Comparison of ENCODE assay signal across 12 cellular contexts in genomic region chr1:229199261-229199850, GRCh38.
DNase-seq lines count a peak whose midpoint lies in the region; ATAC-seq and TF ChIP-seq lines count a peak whose summit lies in the region.
"Had no signal": no experiment of that assay in that cellular context is flagged by ENCODE, and none has a peak within 500 bp of the region (broad histone marks: within the 10 kb centered on the region; RNA-seq: fewer than 3 reads in every experiment).

No MANE protein-coding gene starts in this region.

- intact Hi-C loops in activated CD4-positive, alpha-beta T cell treated with anti-CD3 and anti-CD28 coated beads, Interleukin-2, amount 10 ng/mL, durations not matched to agents 24 days and 14 days (cut with micrococcal nuclease), result no loop called here

- H3K27me3 Mint-ChIP-seq in activated CD4-positive, alpha-beta T cell treated with anti-CD3 and anti-CD28 coated beads, Interleukin-2, amount 10 ng/mL, durations not matched to agents 24 days and 14 days, result peaks cover 10% of the 10 kb centered on the region
- H3K27me3 Mint-ChIP-seq: activated naive CD8-positive, alpha-beta T cell treated with anti-CD3 and anti-CD28 coated beads for 36 hours had no signal

- H3K27me3 ChIP-seq in Karpas-422 (ENCODE audit: low read length), result no peaks in the 10 kb centered on the region
- H3K27me3 ChIP-seq: upper lobe of left lung had no signal

- H3K79me2 ChIP-seq in Karpas-422 (ENCODE audit: low read length), result no peaks in the 10 kb centered on the region

- H3K4me3 ChIP-seq in Karpas-422 (ENCODE audit: low read length), result no peak overlapping the region
- H3K4me3 ChIP-seq: upper lobe of left lung had no signal

- no peak for ATAC-seq in stimulated activated effector memory CD8-positive, alpha-beta T cell treated with anti-CD3 and anti-CD28 coated beads, Interleukin-12 subunit alpha, Interleukin-12 subunit beta, amount 100 ng/mL, for 72 hours
- ATAC-seq in HG02938 (IDR thresholded peaks at IDR 0.05; ENCODE audit: unreplicated experiment), result no peak

- TF ChIP-seq CTCF in GM20000 (IDR thresholded peaks at IDR 0.05; ENCODE audit: extremely low read depth, missing control alignments), result no peak

- no peaks in the 10 kb centered on the region for H3K36me3 Mint-ChIP-seq in activated CD4-positive, alpha-beta T cell treated with anti-CD3 and anti-CD28 coated beads, Interleukin-2, amount 10 ng/mL, durations not matched to agents 24 days and 14 days (ENCODE audit: low read depth)
- H3K36me3 Mint-ChIP-seq in stimulated activated effector memory CD8-positive, alpha-beta T cell treated with anti-CD3 and anti-CD28 coated beads, Interleukin-12 subunit alpha, Interleukin-12 subunit beta, amount 100 ng/mL, for 72 hours, result no peaks in the 10 kb centered on the region
- H3K36me3 Mint-ChIP-seq: activated naive CD8-positive, alpha-beta T cell treated with anti-CD3 and anti-CD28 coated beads for 36 hours had no signal

- peaks cover 5% of the 10 kb centered on the region; the same call in 1 of the 2 replicates for H3K4me1 ChIP-seq in Karpas-422 (ENCODE audit: low read length)

- H3K4me3 Mint-ChIP-seq in activated CD4-positive, alpha-beta T cell treated with anti-CD3 and anti-CD28 coated beads, Interleukin-2, amount 10 ng/mL, durations not matched to agents 24 days and 14 days, result peak overlapping the region; percentile 47
- H3K4me3 Mint-ChIP-seq in stimulated activated effector memory CD8-positive, alpha-beta T cell treated with anti-CD3 and anti-CD28 coated beads, Interleukin-12 subunit alpha, Interleukin-12 subunit beta, amount 100 ng/mL, for 72 hours, result peak overlapping the region; percentile 48
- H3K4me3 Mint-ChIP-seq: activated naive CD8-positive, alpha-beta T cell treated with anti-CD3 and anti-CD28 coated beads for 36 hours had no signal

- no peaks in the 10 kb centered on the region for H3K9me2 ChIP-seq in Karpas-422 (replicated peaks; ENCODE audit: insufficient read depth, low read length)

- no peak overlapping the region for H2AFZ ChIP-seq in Karpas-422 (ENCODE audit: low read length)

- H4K20me1 ChIP-seq in Karpas-422 (ENCODE audit: insufficient read depth, low read depth, low read length), result no peaks in the 10 kb centered on the region

- H3K9ac ChIP-seq in Karpas-422 (ENCODE audit: low read length), result no peak overlapping the region

- no peaks in the 10 kb centered on the region for H3K9me3 Mint-ChIP-seq in activated CD4-positive, alpha-beta T cell treated with anti-CD3 and anti-CD28 coated beads, Interleukin-2, amount 10 ng/mL, durations not matched to agents 24 days and 14 days
- H3K9me3 Mint-ChIP-seq in stimulated activated effector memory CD8-positive, alpha-beta T cell treated with anti-CD3 and anti-CD28 coated beads, Interleukin-12 subunit alpha, Interleukin-12 subunit beta, amount 100 ng/mL, for 72 hours, result no peaks in the 10 kb centered on the region
- H3K9me3 Mint-ChIP-seq: activated naive CD8-positive, alpha-beta T cell treated with anti-CD3 and anti-CD28 coated beads for 36 hours had no signal

- H3K9me3 ChIP-seq in Karpas-422 (ENCODE audit: low read length), result no peaks in the 10 kb centered on the region
- H3K9me3 ChIP-seq: upper lobe of left lung had no signal

- no peaks in the 10 kb centered on the region for H3K36me3 ChIP-seq in Karpas-422 (ENCODE audit: insufficient read depth, low read length)
- H3K36me3 ChIP-seq: upper lobe of left lung had no signal

- H3K4me1 Mint-ChIP-seq in activated CD4-positive, alpha-beta T cell treated with anti-CD3 and anti-CD28 coated beads, Interleukin-2, amount 10 ng/mL, durations not matched to agents 24 days and 14 days, result peaks cover 15% of the 10 kb centered on the region
- peaks cover 26% of the 10 kb centered on the region for H3K4me1 Mint-ChIP-seq in stimulated activated effector memory CD8-positive, alpha-beta T cell treated with anti-CD3 and anti-CD28 coated beads, Interleukin-12 subunit alpha, Interleukin-12 subunit beta, amount 100 ng/mL, for 72 hours

- H3K27ac ChIP-seq in Karpas-422 (ENCODE audit: low read length), result no peak overlapping the region

- no peak for DNase-seq in activated CD4-positive, alpha-beta T cell treated with anti-CD3 and anti-CD28 coated beads, Interleukin-2, amount 10 ng/mL, durations not matched to agents 24 days and 14 days
- no peak for DNase-seq in activated CD4-positive, alpha-beta T cell treated with anti-CD3 and anti-CD28 coated beads, Interleukin-2, amount 50 U/mL, for 48 hours
- DNase-seq in NCI-H2029 (lab: John Stamatoyannopoulos, UW) (peak; percentile 45), islet precursor cell (peak; percentile 76), GM20000 (ENCODE audit: low spot score) (no peak), Karpas-422 (no peak)
- no peak for DNase-seq in stimulated activated effector memory CD8-positive, alpha-beta T cell treated with anti-CD3 and anti-CD28 coated beads, Interleukin-12 subunit alpha, Interleukin-12 subunit beta, amount 100 ng/mL, for 72 hours (ENCODE audit: low spot score in 2 of 2)
- DNase-seq: activated naive CD8-positive, alpha-beta T cell treated with anti-CD3 and anti-CD28 coated beads for 36 hours; NCI-H187 treated with DMSO at 0.1 percent for 48 hours; T-helper 9 cell had no signal

- H3K4me2 ChIP-seq in Karpas-422 (ENCODE audit: low read depth, low read length, poor library complexity, severe bottlenecking), result no peak overlapping the region

- H3K27ac Mint-ChIP-seq in activated CD4-positive, alpha-beta T cell treated with anti-CD3 and anti-CD28 coated beads, Interleukin-2, amount 10 ng/mL, durations not matched to agents 24 days and 14 days, result no peak overlapping the region
- peak overlapping the region; percentile 2 for H3K27ac Mint-ChIP-seq in stimulated activated effector memory CD8-positive, alpha-beta T cell treated with anti-CD3 and anti-CD28 coated beads, Interleukin-12 subunit alpha, Interleukin-12 subunit beta, amount 100 ng/mL, for 72 hours
- H3K27ac Mint-ChIP-seq: activated naive CD8-positive, alpha-beta T cell treated with anti-CD3 and anti-CD28 coated beads for 36 hours had no signal

Comparison
In these comparisons a context has a peak if more than half of its experiments do, and no peak if none do; other contexts are left out.
1. DNase-seq: peak in NCI-H2029 (single experiment) and islet precursor cell (single experiment); none in activated CD4-positive, alpha-beta T cell treated with anti-CD3 and anti-CD28 coated beads, Interleukin-2, amount 10 ng/mL, durations not matched to agents 24 days and 14 days (single experiment), activated CD4-positive, alpha-beta T cell treated with anti-CD3 and anti-CD28 coated beads, Interleukin-2, amount 50 U/mL, for 48 hours (0 of 2), stimulated activated effector memory CD8-positive, alpha-beta T cell treated with anti-CD3 and anti-CD28 coated beads, Interleukin-12 subunit alpha, Interleukin-12 subunit beta, amount 100 ng/mL, for 72 hours (0 of 2), GM20000 (single experiment) and Karpas-422 (single experiment).